ENCODE assay signal across 11 cellular contexts in genomic region chr5:14268738-14269137, GRCh38.
DNase-seq lines count a peak whose midpoint lies in the region; ATAC-seq, FAIRE-seq and TF ChIP-seq lines count a peak whose summit lies in the region.
"Had no signal": no experiment of that assay in that cellular context is flagged by ENCODE, and none has a peak within 500 bp of the region (broad histone marks: within the 10 kb centered on the region; RNA-seq: fewer than 3 reads in every experiment).

No MANE protein-coding gene starts in this region.

- TF ChIP-seq POLR2A in gastroesophageal sphincter (IDR thresholded peaks at IDR 0.05): no peak

- no peak for FAIRE-seq in urothelium cell line (lab: Jason Lieb, UNC)

- peaks cover 14% of the 10 kb centered on the region for H3K36me3 ChIP-seq in adipocyte (ENCODE audit: control insufficient read depth, insufficient read depth, low read length, severe bottlenecking)
- peaks cover 0 to 11% of the 10 kb centered on the region in 2 donors for H3K36me3 ChIP-seq in gastroesophageal sphincter
- H3K36me3 ChIP-seq in rectal smooth muscle tissue (ENCODE audit: control insufficient read depth, insufficient read depth, low read length): no peaks in the 10 kb centered on the region
- H3K36me3 ChIP-seq: right lobe of liver had no signal

- no peak for TF ChIP-seq CTCF in gastroesophageal sphincter (IDR thresholded peaks at IDR 0.05)

- no peak overlapping the region for H3K27ac Mint-ChIP-seq in activated naive CD8-positive, alpha-beta T cell treated with anti-CD3 and anti-CD28 coated beads for 36 hours
- H3K27ac Mint-ChIP-seq: activated naive CD8-positive, alpha-beta T cell had no signal

- intact Hi-C loops in posterior vena cava (cut with DNase I): loop anchor here in 1 of 2 donors (10.0 kb wide), 1 partner anchor 274 kb away; no protein-coding TSS in a partner anchor

- peak overlapping the region; percentile 33 for H3K4me3 ChIP-seq in adipocyte (ENCODE audit: low read length)
- no peak overlapping the region for H3K4me3 ChIP-seq in gastroesophageal sphincter
- no peak overlapping the region for H3K4me3 ChIP-seq in rectal smooth muscle tissue (ENCODE audit: low read length)
- H3K4me3 ChIP-seq: right lobe of liver had no signal

- DNase-seq in HCEC 1CT (peak; percentile 37), adipocyte (ENCODE audit: low read depth) (peak; percentile 60), posterior vena cava (ENCODE audit: low spot score) (no peak), urothelium cell line (ENCODE audit: low spot score) (no peak)
- DNase-seq in activated CD8-positive, alpha-beta memory T cell treated with anti-CD3 and anti-CD28 coated beads for 24 hours: no peak
- no peak for DNase-seq in activated naive CD8-positive, alpha-beta T cell treated with anti-CD3 and anti-CD28 coated beads for 36 hours
- DNase-seq: right lobe of liver; stimulated activated naive CD8-positive, alpha-beta T cell treated with anti-CD3 and anti-CD28 coated beads, Interleukin-15, Interleukin-2, amounts not matched to agents 100 U/mL and 50 U/mL, for 24 hours had no signal

- peaks cover 46% of the 10 kb centered on the region for H3K27me3 Mint-ChIP-seq in activated naive CD8-positive, alpha-beta T cell treated with anti-CD3 and anti-CD28 coated beads for 36 hours

- H3K27ac ChIP-seq in gastroesophageal sphincter (peak overlapping the region; percentile 70 to 75 (median 72)), rectal smooth muscle tissue (ENCODE audit: low read depth, low read length) (peak overlapping the region; percentile 8)
- H3K27ac ChIP-seq: right lobe of liver had no signal

- WGBS in gastroesophageal sphincter (ENCODE audit: low coverage in 1 of 2), 2 donors: 20 to 34% methylated on average over 1 to 4 of the region's 5 CpGs

- peaks cover 81% of the 10 kb centered on the region for H3K4me1 ChIP-seq in adipocyte (ENCODE audit: control insufficient read depth, insufficient read depth, low read length)
- H3K4me1 ChIP-seq in gastroesophageal sphincter: peaks cover 26 to 94% (median 29%) of the 10 kb centered on the region in 3 donors
- peaks cover 28% of the 10 kb centered on the region for H3K4me1 ChIP-seq in rectal smooth muscle tissue (ENCODE audit: control insufficient read depth, insufficient read depth, low read length)

- H3K9me3 ChIP-seq in adipocyte (ENCODE audit: control insufficient read depth, low read length) (no peaks in the 10 kb centered on the region), gastroesophageal sphincter (no peaks in the 10 kb centered on the region)
- H3K9me3 ChIP-seq: right lobe of liver had no signal

- H3K27me3 ChIP-seq in adipocyte (replicated peaks; ENCODE audit: control insufficient read depth, insufficient read depth, low read length) (no peaks in the 10 kb centered on the region), gastroesophageal sphincter (no peaks in the 10 kb centered on the region), rectal smooth muscle tissue (ENCODE audit: control insufficient read depth, insufficient read depth, low read length) (no peaks in the 10 kb centered on the region)
- H3K27me3 ChIP-seq: right lobe of liver had no signal

- H3K4me1 Mint-ChIP-seq in activated naive CD8-positive, alpha-beta T cell treated with anti-CD3 and anti-CD28 coated beads for 36 hours: peaks cover 9% of the 10 kb centered on the region

- no peaks in the 10 kb centered on the region for H3K9me3 Mint-ChIP-seq in activated naive CD8-positive, alpha-beta T cell treated with anti-CD3 and anti-CD28 coated beads for 36 hours

- TF ChIP-seq EP300 in gastroesophageal sphincter (IDR thresholded peaks at IDR 0.05): no peak

- H3K9ac ChIP-seq in adipocyte (ENCODE audit: low read length): peak overlapping the region; percentile 19
- no peak overlapping the region for H3K9ac ChIP-seq in rectal smooth muscle tissue (ENCODE audit: low read length)

- ATAC-seq in gastroesophageal sphincter: no peak
- ATAC-seq: stimulated activated naive CD8-positive, alpha-beta T cell treated with anti-CD3 and anti-CD28 coated beads, Interleukin-15, Interleukin-2, amounts not matched to agents 100 U/mL and 50 U/mL, for 24 hours had no signal

- no peak overlapping the region for H3K4me3 Mint-ChIP-seq in activated naive CD8-positive, alpha-beta T cell treated with anti-CD3 and anti-CD28 coated beads for 36 hours
- H3K4me3 Mint-ChIP-seq: activated naive CD8-positive, alpha-beta T cell had no signal

- peaks cover 2% of the 10 kb centered on the region for H3K36me3 Mint-ChIP-seq in activated naive CD8-positive, alpha-beta T cell treated with anti-CD3 and anti-CD28 coated beads for 36 hours
- H3K36me3 Mint-ChIP-seq: activated naive CD8-positive, alpha-beta T cell had no signal

Comparison
In these comparisons a context has a peak if more than half of its experiments do, and no peak if none do; other contexts are left out.
1. DNase-seq: peak in HCEC 1CT (single experiment) and adipocyte (single experiment); none in activated CD8-positive, alpha-beta memory T cell treated with anti-CD3 and anti-CD28 coated beads for 24 hours (single experiment), posterior vena cava (single experiment), activated naive CD8-positive, alpha-beta T cell treated with anti-CD3 and anti-CD28 coated beads for 36 hours (single experiment) and urothelium cell line (single experiment).